37 cellular contexts compared by ENCODE assay signal in genomic region chr10:22903694-22904093, GRCh38. TPM values are rescaled to one million over a fixed set of nuclear protein-coding genes. Genes with fewer than 3 reads are reported as not detected.
"Had no signal": no experiment of that assay in that cellular context is flagged by ENCODE, and none has a peak within 500 bp of the region (broad histone marks: within the 10 kb centered on the region; RNA-seq: fewer than 3 reads in every experiment).

No MANE protein-coding gene starts in this region.

- H3K4me3 ChIP-seq: MG63 had no signal

- H3K9me3 ChIP-seq: MG63 had no signal

- H3K27me3 ChIP-seq: MG63 had no signal

- DNase-seq: Karpas-422, Kasumi-1, MG63, MM.1S, MV-4-11, NCI-H1048, NCI-H1092, NCI-H1092 treated with DMSO at 0.1 percent for 48 hours, NCI-H1105, NCI-H1105 treated with DMSO at 0.1 percent for 48 hours, NCI-H1417, NCI-H1417 treated with DMSO at 0.1 percent for 48 hours, NCI-H1436, NCI-H1436 treated with DMSO at 0.1 percent for 48 hours, NCI-H146, NCI-H1694, NCI-H1694 treated with DMSO at 0.1 percent for 48 hours, NCI-H187, NCI-H187 treated with DMSO at 0.1 percent for 48 hours, NCI-H1930, NCI-H2029, NCI-H2029 treated with DMSO at 0.1 percent for 48 hours, NCI-H2081, NCI-H2081 treated with DMSO at 0.1 percent for 48 hours, NCI-H2107, NCI-H2171, NCI-H2171 treated with DMSO at 0.1 percent for 48 hours, NCI-H2227 treated with DMSO at 0.1 percent for 48 hours, NCI-H226, NCI-H345, NCI-H446, NCI-H446 treated with DMSO at 0.1 percent for 48 hours, NCI-H510A, NCI-H510A treated with DMSO at 0.1 percent for 48 hours, NCI-H524 had no signal

- H3K36me3 ChIP-seq: MG63 had no signal

RNA-seq across cellular contexts. Expression of gene ARMC3, which starts 24.2 kb away (rescaled TPM):
- total RNA-seq: LHCN-M2, MCF 10A had no signal
